In the genomic region with DNA sequence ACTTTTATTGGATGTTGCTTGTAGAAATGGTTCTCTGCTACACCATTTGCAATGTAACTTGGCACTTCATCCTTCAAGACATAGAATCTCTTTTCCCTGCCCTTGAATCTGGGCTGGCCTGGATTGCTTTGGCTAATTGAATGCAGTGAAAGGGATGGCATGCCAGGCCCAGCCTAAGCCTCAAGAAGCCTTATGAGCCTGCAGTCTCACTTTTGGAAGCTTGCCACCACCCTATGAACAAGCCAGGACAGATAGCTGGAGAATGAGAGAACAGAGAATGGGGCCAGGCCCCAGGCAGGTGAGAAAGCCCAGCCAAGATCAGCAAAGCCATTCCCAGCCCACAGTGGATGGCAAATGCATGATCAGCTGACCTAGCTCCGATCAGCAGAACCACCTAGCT, we compare ENCODE assay signal across 20 cellular contexts.
"Had no signal": no experiment of that assay in that cellular context is flagged by ENCODE, and none has a peak within 500 bp of the region (broad histone marks: within the 10 kb centered on the region; RNA-seq: fewer than 3 reads in every experiment).

No MANE protein-coding gene starts in this region.

- H3K36me3 ChIP-seq: gastrocnemius medialis, heart right ventricle, left ventricle myocardium inferior, suprapubic skin had no signal

- H3K4me3 Mint-ChIP-seq: activated B cell treated with CpG ODN at 0.5 μM for 24 hours; activated CD4-positive, alpha-beta T cell treated with anti-CD3 and anti-CD28 coated beads, Interleukin-2, amount 10 ng/mL, durations not matched to agents 7 days and 5 days; activated naive CD4-positive, alpha-beta T cell treated with anti-CD3 and anti-CD28 coated beads, Interleukin-2, amount 10 ng/mL, durations not matched to agents 7 days and 5 days; central memory CD8-positive, alpha-beta T cell; dendritic cell treated with granulocyte-macrophage colony-stimulating factor and Interleukin-4, amounts not matched to agents 40 ng/mL and 50 ng/mL, for 4 days; effector memory CD8-positive, alpha-beta T cell; nephron progenitor cell; T-helper 17 cell; type B pancreatic cell had no signal

- H3K27me3 ChIP-seq: gastrocnemius medialis, heart right ventricle, suprapubic skin had no signal

- H3K9me3 Mint-ChIP-seq: activated B cell treated with CpG ODN at 0.5 μM for 24 hours; central memory CD8-positive, alpha-beta T cell; dendritic cell treated with granulocyte-macrophage colony-stimulating factor and Interleukin-4, amounts not matched to agents 40 ng/mL and 50 ng/mL, for 4 days; effector memory CD8-positive, alpha-beta T cell had no signal

- H3K4me1 ChIP-seq: gastrocnemius medialis, left ventricle myocardium inferior, suprapubic skin had no signal

- ATAC-seq: effector memory CD8-positive, alpha-beta T cell; gastrocnemius medialis; heart right ventricle; stimulated activated naive CD8-positive, alpha-beta T cell treated with anti-CD3 and anti-CD28 coated beads, Interleukin-15, Interleukin-2, amounts not matched to agents 100 U/mL and 50 U/mL, for 24 hours; T-helper 17 cell had no signal

- H3K27me3 Mint-ChIP-seq: activated B cell treated with CpG ODN at 0.5 μM for 24 hours, type B pancreatic cell had no signal

- DNase-seq: activated B cell treated with CpG ODN at 0.5 μM for 24 hours; activated CD4-positive, alpha-beta T cell treated with anti-CD3 and anti-CD28 coated beads, Interleukin-2, amount 10 ng/mL, durations not matched to agents 7 days and 5 days; activated naive CD4-positive, alpha-beta T cell treated with anti-CD3 and anti-CD28 coated beads, Interleukin-2, amount 10 ng/mL, durations not matched to agents 7 days and 5 days; activated T-cell treated with anti-CD3 and anti-CD28 coated beads for 4 hours; effector memory CD8-positive, alpha-beta T cell; erythroblast; gastrocnemius medialis; heart right ventricle; kidney; left ventricle myocardium inferior; mesenchymal stem cell; nephron progenitor cell; stimulated activated CD4-positive, alpha-beta T cell treated with anti-CD3 and anti-CD28 coated beads, Interleukin-2, amount 100 ng/mL, for 48 hours; stimulated activated naive CD8-positive, alpha-beta T cell treated with anti-CD3 and anti-CD28 coated beads, Interleukin-15, Interleukin-2, amounts not matched to agents 100 U/mL and 50 U/mL, for 24 hours; T-helper 17 cell had no signal

- H3K9me3 ChIP-seq: gastrocnemius medialis, suprapubic skin had no signal

- H3K27ac Mint-ChIP-seq: activated B cell treated with CpG ODN at 0.5 μM for 24 hours; activated CD4-positive, alpha-beta T cell treated with anti-CD3 and anti-CD28 coated beads, Interleukin-2, amount 10 ng/mL, durations not matched to agents 7 days and 5 days; activated naive CD4-positive, alpha-beta T cell treated with anti-CD3 and anti-CD28 coated beads, Interleukin-2, amount 10 ng/mL, durations not matched to agents 7 days and 5 days; activated T-helper 2 cell treated with anti-CD3 and anti-CD28 coated beads, Interferon-gamma antibody, Interleukin-2, Interleukin-4, amounts not matched to agents 10 μg/mL and 5 μg/mL and 100 μg/mL, durations not matched to agents 14 hours and 24 hours and 36 hours; dendritic cell treated with granulocyte-macrophage colony-stimulating factor and Interleukin-4, amounts not matched to agents 40 ng/mL and 50 ng/mL, for 4 days; effector memory CD8-positive, alpha-beta T cell; nephron progenitor cell; T-helper 17 cell; type B pancreatic cell had no signal

- H3K27ac ChIP-seq: gastrocnemius medialis, heart right ventricle, left ventricle myocardium inferior, suprapubic skin had no signal

- H3K4me3 ChIP-seq: gastrocnemius medialis, heart right ventricle, left ventricle myocardium inferior, suprapubic skin had no signal

- H3K36me3 Mint-ChIP-seq: type B pancreatic cell had no signal
